ENCODE assay signal across 8 cellular contexts in genomic region chr12:85835810-85836715, GRCh38. TPM values are rescaled to one million over a fixed set of nuclear protein-coding genes. Genes with fewer than 3 reads are reported as not detected.
DNase-seq lines count a peak whose midpoint lies in the region; ATAC-seq, FAIRE-seq and TF ChIP-seq lines count a peak whose summit lies in the region.

TSS of gene RASSF9 (minus strand) at chr12:85836409. CDS start at chr12:85836201, 208 bp downstream.

- dilution Hi-C loops in keratinocyte (cut with MboI; ENCODE audit: extremely low pct_ligation_motif_present, low sequenced_read_pairs) = no loop called here

- H3K9me3 ChIP-seq in body of pancreas (no peaks in the 10 kb centered on the region), keratinocyte (ENCODE audit: control insufficient read depth, low read depth, low read length) (no peaks in the 10 kb centered on the region), stomach (no peaks in the 10 kb centered on the region)

- H3K4me3 ChIP-seq in body of pancreas (peak within 1 kb of the TSS in 1 of 2 donors; percentile 14), keratinocyte (ENCODE audit: control insufficient read depth in 2 of 3, extremely low read depth in 1 of 3, insufficient read depth in 2 of 3, low read depth in 1 of 3, low read length in 3 of 3) (peak within 1 kb of the TSS; percentile 51 to 87 (median 69)), stomach (peak within 1 kb of the TSS; percentile 35 to 43 (median 38))

- no peak within 1 kb of the TSS for H3K4me3 Mint-ChIP-seq in activated CD4-positive, alpha-beta T cell treated with anti-CD3 and anti-CD28 coated beads, Interleukin-2, amount 10 ng/mL, durations not matched to agents 24 days and 14 days

- H3K27ac ChIP-seq in body of pancreas (peak within 1 kb of the TSS; percentile 49 to 82 (median 66)), keratinocyte (ENCODE audit: control insufficient read depth, insufficient read depth, low read length) (peak within 1 kb of the TSS; percentile 91), stomach (peak within 1 kb of the TSS in 4 of 5 donors; percentile 71 to 82 (median 76))

- H3K4me2 ChIP-seq in keratinocyte (ENCODE audit: control insufficient read depth, extremely low read depth, insufficient read depth, low read depth, low read length) = peak within 1 kb of the TSS; percentile 92

- peak; percentile 74 for FAIRE-seq in keratinocyte (lab: Jason Lieb, UNC)

- peak within 1 kb of the TSS; percentile 97 for H2AFZ ChIP-seq in keratinocyte (ENCODE audit: control insufficient read depth, low read length)

- no peaks in the 10 kb centered on the region for H3K27me3 Mint-ChIP-seq in activated CD4-positive, alpha-beta T cell treated with anti-CD3 and anti-CD28 coated beads, Interleukin-2, amount 10 ng/mL, durations not matched to agents 24 days and 14 days

- peaks cover 14% of the 10 kb centered on the region for H3K4me1 ChIP-seq in body of pancreas
- peaks cover 24% of the 10 kb centered on the region for H3K4me1 ChIP-seq in keratinocyte (ENCODE audit: control insufficient read depth, extremely low read depth, insufficient read depth, low read length)
- peaks cover 0 to 21% (median 13%) of the 10 kb centered on the region in 4 donors for H3K4me1 ChIP-seq in stomach

- DNase-seq in body of pancreas (peak; percentile 66 to 86 (median 80)), keratinocyte (ENCODE audit: low read depth, low spot score) (no peak), stomach (peak; percentile 80), SIG-M5 (lab: John Stamatoyannopoulos, UW) (no peak), NCI-H1048 (lab: John Stamatoyannopoulos, UW) (no peak), GM19238 (ENCODE audit: insufficient read length, low spot score) (no peak)
- no peak for DNase-seq in activated CD4-positive, alpha-beta T cell treated with anti-CD3 and anti-CD28 coated beads, Interleukin-2, amount 10 ng/mL, durations not matched to agents 24 days and 14 days

- no peaks in the 10 kb centered on the region for H4K20me1 ChIP-seq in keratinocyte (ENCODE audit: control insufficient read depth, extremely low read depth, insufficient read depth, low read length)

- intact Hi-C loops in body of pancreas (cut with DNase I) (no loop called here), stomach (cut with DNase I; ENCODE audit: low total_unique reads) (no loop called here)
- intact Hi-C loops in activated CD4-positive, alpha-beta T cell treated with anti-CD3 and anti-CD28 coated beads, Interleukin-2, amount 10 ng/mL, durations not matched to agents 24 days and 14 days (cut with micrococcal nuclease) = no loop called here

- 4 to 5% methylated on average over 14 of the region's 14 CpGs for WGBS in body of pancreas, 2 donors
- WGBS in stomach, 5 donors = 4 to 11% (median 8%) methylated on average over 14 of the region's 14 CpGs

- TF ChIP-seq CTCF in body of pancreas (IDR thresholded peaks at IDR 0.05) (no peak), keratinocyte (optimal IDR thresholded peaks at IDR 0.05 in 1 of 3, IDR thresholded peaks at IDR 0.05 in 1 of 3, conservative IDR thresholded peaks at IDR 0.05 in 1 of 3; ENCODE audit: extremely low read depth in 1 of 3, insufficient read depth in 2 of 3, low read length in 3 of 3) (no peak), stomach (IDR thresholded peaks at IDR 0.05) (no peak)

- H3K9ac ChIP-seq in keratinocyte (ENCODE audit: control insufficient read depth, extremely low read depth, insufficient read depth, low read length) = peak within 1 kb of the TSS; percentile 89

- H3K27me3 ChIP-seq in body of pancreas (no peaks in the 10 kb centered on the region), keratinocyte (ENCODE audit: control insufficient read depth, extremely low read depth, insufficient read depth, low read length) (no peaks in the 10 kb centered on the region), stomach (no peaks in the 10 kb centered on the region)

- no peaks in the 10 kb centered on the region for H3K9me3 Mint-ChIP-seq in activated CD4-positive, alpha-beta T cell treated with anti-CD3 and anti-CD28 coated beads, Interleukin-2, amount 10 ng/mL, durations not matched to agents 24 days and 14 days

- TF ChIP-seq EP300 in stomach (IDR thresholded peaks at IDR 0.05) = no peak

- H3K36me3 ChIP-seq in body of pancreas (replicated peaks in 1 of 2; ENCODE audit: insufficient read depth in 1 of 2, low read depth in 2 of 2) = no peaks in the 10 kb centered on the region
- H3K36me3 ChIP-seq in keratinocyte (ENCODE audit: control insufficient read depth in 2 of 2, extremely low read depth in 1 of 2, insufficient read depth in 2 of 2, low read length in 2 of 2) = no peaks in the 10 kb centered on the region
- H3K36me3 ChIP-seq in stomach = no peaks in the 10 kb centered on the region

- H3K79me2 ChIP-seq in keratinocyte (ENCODE audit: control insufficient read depth, insufficient read depth, low read length) = peaks cover 6% of the 10 kb centered on the region

- peak in 2 of 3 donors; percentile 49 to 55 for TF ChIP-seq POLR2A in body of pancreas (IDR thresholded peaks at IDR 0.05)
- no peak for TF ChIP-seq POLR2A in stomach (IDR thresholded peaks at IDR 0.05)

- no peaks in the 10 kb centered on the region for H3K36me3 Mint-ChIP-seq in activated CD4-positive, alpha-beta T cell treated with anti-CD3 and anti-CD28 coated beads, Interleukin-2, amount 10 ng/mL, durations not matched to agents 24 days and 14 days (ENCODE audit: low read depth)

- H3K4me1 Mint-ChIP-seq in activated CD4-positive, alpha-beta T cell treated with anti-CD3 and anti-CD28 coated beads, Interleukin-2, amount 10 ng/mL, durations not matched to agents 24 days and 14 days = no peaks in the 10 kb centered on the region

- H3K9me1 ChIP-seq in keratinocyte (ENCODE audit: control insufficient read depth, extremely low read depth, insufficient read depth, low read length) = no peaks in the 10 kb centered on the region

- H3K27ac Mint-ChIP-seq in activated CD4-positive, alpha-beta T cell treated with anti-CD3 and anti-CD28 coated beads, Interleukin-2, amount 10 ng/mL, durations not matched to agents 24 days and 14 days = no peak within 1 kb of the TSS

- ATAC-seq in HG02759 (IDR thresholded peaks at IDR 0.05; ENCODE audit: unreplicated experiment) (peak; percentile 63), body of pancreas (peak; percentile 88)

RNA-seq across cellular contexts. Expression of gene RASSF9, which starts in this region (rescaled TPM):
- total RNA-seq in body of pancreas = 1 to 10 TPM; 1.3 to 4.4 TPM
- polyA plus RNA-seq in keratinocyte = 2.5 to 4.7 TPM (median 4.2 TPM) in 3 replicates
- 1.4 TPM for polyA plus RNA-seq in keratinocyte (2011; ENCODE audit: low read depth)
- polyA plus RNA-seq in keratinocyte (2011; cell fraction: cytosol; rRNA removed) = 1.6 and 3.1 TPM in 2 replicates
- 4.5 and 6.0 TPM in 2 replicates for polyA plus RNA-seq in keratinocyte (2011; cell fraction: nucleus; rRNA removed)
- polyA plus RNA-seq in keratinocyte (2012; ENCODE audit: low replicate concordance) = 1.6 and 2.2 TPM in 2 replicates
- polyA minus RNA-seq in keratinocyte = 1.4 to 4.9 TPM (median 3.8 TPM) in 3 replicates
- 1.9 TPM for polyA minus RNA-seq in keratinocyte (2011; cell fraction: cytosol; rRNA and poly(A)+ RNA removed)
- 4.6 and 9.6 TPM in 2 replicates for polyA minus RNA-seq in keratinocyte (2011; cell fraction: nucleus; rRNA and poly(A)+ RNA removed)
- total RNA-seq in stomach = 1 to 10 TPM in 2 of 5 donors, under 1 TPM in 3; under 0.01 to 6.2 (median 0.58) TPM
- 1 to 10 TPM in 1 of 3 donors, under 1 TPM in 1, not detected in 1; 0.31 to 1.2 TPM for polyA plus RNA-seq in stomach
- total RNA-seq in activated CD4-positive, alpha-beta T cell treated with anti-CD3 and anti-CD28 coated beads, Interleukin-2, amount 10 ng/mL, durations not matched to agents 24 days and 14 days = not detected in 2 replicates

Comparison
In these comparisons a context has a peak if more than half of its experiments do, and no peak if none do; other contexts are left out.
1. DNase-seq: peak in body of pancreas (4 of 4) and stomach (single experiment); none in keratinocyte (single experiment), SIG-M5 (single experiment), NCI-H1048 (single experiment), GM19238 (single experiment) and activated CD4-positive, alpha-beta T cell treated with anti-CD3 and anti-CD28 coated beads, Interleukin-2, amount 10 ng/mL, durations not matched to agents 24 days and 14 days (single experiment).
2. POLR2A ChIP-seq: peak in body of pancreas (2 of 3); none in stomach (0 of 4).
3. Peak in every context shown above with its lines, with median percentiles within 50 percentile points of each other: H3K27ac ChIP-seq.